ENCODE assay signal across 29 cellular contexts in the genomic region with DNA sequence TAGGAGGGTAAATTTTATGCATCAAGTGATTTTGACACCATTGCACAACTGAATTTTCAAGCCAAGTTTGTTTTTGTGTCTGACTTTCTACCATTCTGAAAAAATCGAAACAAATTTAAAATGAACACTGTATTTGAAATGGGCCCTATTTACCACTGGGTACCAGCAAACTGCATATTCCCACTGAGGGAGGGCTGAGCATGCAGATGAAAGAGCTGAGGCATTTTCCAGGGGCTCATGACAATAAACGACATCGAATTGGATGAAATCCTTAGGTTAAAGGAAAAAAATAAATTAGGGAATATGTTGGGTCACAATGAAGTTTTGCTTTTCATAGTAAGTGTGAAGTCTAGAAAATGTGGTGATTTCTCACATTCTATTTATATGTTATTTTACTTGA.
"Had no signal": no experiment of that assay in that cellular context is flagged by ENCODE, and none has a peak within 500 bp of the region (broad histone marks: within the 10 kb centered on the region; RNA-seq: fewer than 3 reads in every experiment).

No MANE protein-coding gene starts in this region.

- H3K4me1 ChIP-seq: adrenal gland, colonic mucosa, gastrocnemius medialis had no signal

- H3K27ac ChIP-seq: adrenal gland, brain microvascular endothelial cell, colonic mucosa, foreskin keratinocyte, gastrocnemius medialis, heart left ventricle, hepatocyte had no signal

- H2AFZ ChIP-seq: hepatocyte had no signal

- DNase-seq: activated CD4-positive, alpha-beta memory T cell treated with anti-CD3 and anti-CD28 coated beads for 36 hours; activated CD4-positive, alpha-beta T cell treated with anti-CD3 and anti-CD28 coated beads for 36 hours; activated CD4-positive, alpha-beta T cell treated with anti-CD3 and anti-CD28 coated beads, Interleukin-2, amount 10 ng/mL, durations not matched to agents 24 days and 14 days; activated CD4-positive, CD25-positive, alpha-beta regulatory T cell; activated CD4-positive, CD25-positive, alpha-beta regulatory T cell treated with anti-CD3 and anti-CD28 coated beads, Interleukin-2, amount 50 U/mL, for 72 hours; activated CD8-positive, alpha-beta memory T cell treated with anti-CD3 and anti-CD28 coated beads, Interleukin-2, amount 10 ng/mL, durations not matched to agents 7 days and 5 days; activated CD8-positive, alpha-beta memory T cell treated with anti-CD3 and anti-CD28 coated beads, Interleukin-2, amount 50 U/mL, for 4 hours; activated CD8-positive, alpha-beta T cell treated with anti-CD3 and anti-CD28 coated beads, Interleukin-2, amount 10 ng/mL, durations not matched to agents 7 days and 5 days; activated effector memory CD4-positive, alpha-beta T cell treated with anti-CD3 and anti-CD28 coated beads, Interleukin-2, amount 50 U/mL, for 16 hours; activated naive CD4-positive, alpha-beta T cell treated with anti-CD3 and anti-CD28 coated beads for 36 hours; activated naive CD8-positive, alpha-beta T cell treated with anti-CD3 and anti-CD28 coated beads for 36 hours; activated naive CD8-positive, alpha-beta T cell treated with anti-CD3 and anti-CD28 coated beads, Interleukin-2, amount 50 U/mL, for 24 hours; activated T-cell treated with anti-CD3 and anti-CD28 coated beads, Interleukin-2, amount 50 U/mL, for 1 hour; activated T-cell treated with anti-CD3 and anti-CD28 coated beads, Interleukin-2, amount 50 U/mL, for 48 hours; adrenal gland; amygdala; aorta; brain microvascular endothelial cell; colonic mucosa; effector memory CD4-positive, alpha-beta T cell; endodermal cell; foreskin keratinocyte; gastrocnemius medialis; glutamatergic neuron; heart left ventricle; T-helper 2 cell had no signal

- H3K79me2 ChIP-seq: hepatocyte had no signal

- H3K9me3 ChIP-seq: adrenal gland, colonic mucosa, gastrocnemius medialis, heart left ventricle had no signal

- ATAC-seq: activated CD4-positive, alpha-beta T cell treated with anti-CD3 and anti-CD28 coated beads for 36 hours; activated CD8-positive, alpha-beta memory T cell treated with anti-CD3 and anti-CD28 coated beads, Interleukin-2, amount 10 ng/mL, durations not matched to agents 7 days and 5 days; activated CD8-positive, alpha-beta T cell treated with anti-CD3 and anti-CD28 coated beads, Interleukin-2, amount 10 ng/mL, durations not matched to agents 7 days and 5 days; activated naive CD8-positive, alpha-beta T cell treated with anti-CD3 and anti-CD28 coated beads, Interleukin-2, amount 50 U/mL, for 24 hours; esophagus mucosa; foreskin keratinocyte; gastrocnemius medialis; heart left ventricle had no signal

- H3K4me2 ChIP-seq: hepatocyte had no signal

- H3K36me3 ChIP-seq: adrenal gland, brain microvascular endothelial cell, colonic mucosa, gastrocnemius medialis had no signal

- H3K4me3 ChIP-seq: adrenal gland, colonic mucosa, gastrocnemius medialis, heart left ventricle, hepatocyte had no signal

- H3K27me3 ChIP-seq: adrenal gland, brain microvascular endothelial cell, colonic mucosa, foreskin keratinocyte, gastrocnemius medialis, heart left ventricle, hepatocyte had no signal

- FAIRE-seq: bronchial epithelial cell had no signal
